ENCODE assay signal across 12 cellular contexts in the genomic region with DNA sequence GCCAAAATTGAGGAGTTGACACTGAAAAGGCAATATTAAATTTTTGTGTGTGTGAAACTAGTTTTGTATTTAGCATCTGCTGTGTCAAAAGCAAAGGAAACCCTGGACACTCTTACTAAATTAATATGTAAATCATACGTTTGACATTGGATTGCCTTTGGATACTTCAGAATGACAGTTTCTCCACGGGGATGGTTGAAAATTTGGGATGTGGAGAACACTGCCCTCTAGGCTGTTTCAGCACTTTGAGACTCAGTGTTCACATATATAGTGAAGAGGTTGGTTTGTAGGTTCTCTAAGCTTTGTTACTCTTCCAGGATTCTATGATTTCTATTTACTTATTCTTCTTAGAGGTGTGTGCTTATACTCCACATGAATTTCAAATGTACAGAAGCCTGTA. TPM values are rescaled to one million over a fixed set of nuclear protein-coding genes. Genes with fewer than 3 reads are reported as not detected.
DNase-seq lines count a peak whose midpoint lies in the region.
"Had no signal": no experiment of that assay in that cellular context is flagged by ENCODE, and none has a peak within 500 bp of the region (broad histone marks: within the 10 kb centered on the region; RNA-seq: fewer than 3 reads in every experiment).

No MANE protein-coding gene starts in this region.

- H3K9ac ChIP-seq in trophoblast cell (ENCODE audit: low read length), result no peak overlapping the region

- H2BK12ac ChIP-seq in trophoblast cell (ENCODE audit: low read length), result no peak overlapping the region

- no peak overlapping the region for H4K91ac ChIP-seq in trophoblast cell (ENCODE audit: low read depth, low read length)

- no peak overlapping the region for H3K4me2 ChIP-seq in trophoblast cell (ENCODE audit: low read length)

- H3K27ac Mint-ChIP-seq in T-helper 2 cell treated with Interferon-gamma antibody and Interleukin-4, amounts not matched to agents 5 μg/mL and 100 μg/mL, for 36 hours, result no peak overlapping the region
- H3K27ac Mint-ChIP-seq: activated naive CD8-positive, alpha-beta T cell had no signal

- H3K27me3 Mint-ChIP-seq in T-helper 2 cell treated with Interferon-gamma antibody and Interleukin-4, amounts not matched to agents 5 μg/mL and 100 μg/mL, for 36 hours (ENCODE audit: low read depth), result peaks cover 20% of the 10 kb centered on the region

- H2BK120ac ChIP-seq in trophoblast cell (ENCODE audit: insufficient read depth, low read length, poor library complexity), result no peak overlapping the region

- peak; percentile 46 for DNase-seq in DMS114 treated with DMSO at 0.1 percent for 48 hours (lab: John Stamatoyannopoulos, UW; ENCODE audit: unreplicated experiment)
- DNase-seq in NCI-H146 (lab: John Stamatoyannopoulos, UW), result peak; percentile 21
- DNase-seq in cerebellum (ENCODE audit: low spot score), result peak; percentile 62
- DNase-seq in midbrain (lab: John Stamatoyannopoulos, UW), result peak; percentile 27
- DNase-seq in ureter (ENCODE audit: low spot score), result no peak
- no peak for DNase-seq in trophoblast cell
- no peak for DNase-seq in T-helper 2 cell treated with Interferon-gamma antibody and Interleukin-4, amounts not matched to agents 5 μg/mL and 100 μg/mL, for 36 hours (ENCODE audit: low spot score)
- DNase-seq: activated CD4-positive, alpha-beta T cell treated with anti-CD3 and anti-CD28 coated beads for 48 hours; DMS79; Karpas-422; ovary had no signal

- H3K79me1 ChIP-seq in trophoblast cell (ENCODE audit: low read length), result no peaks in the 10 kb centered on the region

- H2AK5ac ChIP-seq in trophoblast cell (ENCODE audit: low read length), result no peak overlapping the region

- no peak overlapping the region for H3K4me3 Mint-ChIP-seq in T-helper 2 cell treated with Interferon-gamma antibody and Interleukin-4, amounts not matched to agents 5 μg/mL and 100 μg/mL, for 36 hours
- H3K4me3 Mint-ChIP-seq: activated naive CD8-positive, alpha-beta T cell had no signal

- H3K4me1 ChIP-seq in trophoblast cell (ENCODE audit: control insufficient read depth in 1 of 2, insufficient read depth in 2 of 2, low read length in 2 of 2), result peaks cover 5 to 9% of the 10 kb centered on the region in 2 experiments

- peaks cover 18% of the 10 kb centered on the region for H3K27me3 ChIP-seq in trophoblast cell (ENCODE audit: insufficient read depth, low read length)
- H3K27me3 ChIP-seq: ovary had no signal

- no CpG with 5 or more reads among the region's 2 CpGs for WGBS in trophoblast cell (ENCODE audit: extremely low coverage, insufficient coverage, insufficient read length)

- H3K23ac ChIP-seq in trophoblast cell (ENCODE audit: low read length), result no peak overlapping the region

- H3K79me2 ChIP-seq in trophoblast cell (ENCODE audit: control insufficient read depth, insufficient read depth, low read length, poor library complexity), result no peaks in the 10 kb centered on the region

- H3K27ac ChIP-seq in trophoblast cell (ENCODE audit: low read depth, low read length), result no peak overlapping the region
- H3K27ac ChIP-seq: ovary had no signal

- no peaks in the 10 kb centered on the region for H3K9me3 ChIP-seq in trophoblast cell (ENCODE audit: insufficient read depth, low read depth, low read length)
- H3K9me3 ChIP-seq: ovary had no signal

- no peak overlapping the region for H3K14ac ChIP-seq in trophoblast cell (ENCODE audit: low read length)

- H3K9me3 Mint-ChIP-seq in T-helper 2 cell treated with Interferon-gamma antibody and Interleukin-4, amounts not matched to agents 5 μg/mL and 100 μg/mL, for 36 hours, result peaks cover 3% of the 10 kb centered on the region

- H3K4ac ChIP-seq in trophoblast cell (ENCODE audit: low read depth, low read length), result no peak overlapping the region

- H3K4me1 Mint-ChIP-seq in T-helper 2 cell treated with Interferon-gamma antibody and Interleukin-4, amounts not matched to agents 5 μg/mL and 100 μg/mL, for 36 hours (ENCODE audit: low read depth), result no peaks in the 10 kb centered on the region

- no peak overlapping the region for H2BK5ac ChIP-seq in trophoblast cell (ENCODE audit: low read depth, low read length, poor library complexity)

- no peaks in the 10 kb centered on the region for H3K36me3 Mint-ChIP-seq in T-helper 2 cell treated with Interferon-gamma antibody and Interleukin-4, amounts not matched to agents 5 μg/mL and 100 μg/mL, for 36 hours (ENCODE audit: low read depth)
- H3K36me3 Mint-ChIP-seq: activated naive CD8-positive, alpha-beta T cell had no signal

- H3K36me3 ChIP-seq in trophoblast cell (ENCODE audit: control insufficient read depth in 1 of 2, insufficient read depth in 2 of 2, low read length in 2 of 2), result no peaks in the 10 kb centered on the region
- H3K36me3 ChIP-seq: ovary had no signal

- no peak overlapping the region for H4K8ac ChIP-seq in trophoblast cell (ENCODE audit: low read depth, low read length)

- no peak overlapping the region for H2AFZ ChIP-seq in trophoblast cell (ENCODE audit: insufficient read depth, low read length, poor library complexity)

- H3K4me3 ChIP-seq in trophoblast cell (ENCODE audit: low read depth, low read length), result no peak overlapping the region
- H3K4me3 ChIP-seq: ovary had no signal

- H4K12ac ChIP-seq in trophoblast cell (ENCODE audit: low read depth, low read length), result no peak overlapping the region

- no peak overlapping the region for H3K18ac ChIP-seq in trophoblast cell (ENCODE audit: low read length)

RNA-seq across cellular contexts. Expression of a gene that starts 3.0 kb away (rescaled TPM):
- total RNA-seq in cerebellum (236 TPM), ureter (0.39 TPM)
- 0.44 and 0.56 TPM in 2 replicates for polyA plus RNA-seq in trophoblast cell (2013)

Comparison
In these comparisons a context has a peak if more than half of its experiments do, and no peak if none do; other contexts are left out.
1. DNase-seq: peak in DMS114 treated with DMSO at 0.1 percent for 48 hours (single experiment), NCI-H146 (single experiment), cerebellum (single experiment) and midbrain (single experiment); none in ureter (single experiment), trophoblast cell (0 of 2) and T-helper 2 cell treated with Interferon-gamma antibody and Interleukin-4, amounts not matched to agents 5 μg/mL and 100 μg/mL, for 36 hours (single experiment).
2. RNA of a gene that starts 3.0 kb away (total RNA-seq): 236 TPM in cerebellum (single experiment); 0.39 TPM in ureter (single experiment); every median in the first group is over 100 times any median in the second.